In genomic region chr6:142886431-142887170, GRCh38 we compare ENCODE assay signal across 8 cellular contexts. TPM values are rescaled to one million over a fixed set of nuclear protein-coding genes. Genes with fewer than 3 reads are reported as not detected.
DNase-seq lines count a peak whose midpoint lies in the region; ATAC-seq and TF ChIP-seq lines count a peak whose summit lies in the region.

No MANE protein-coding gene starts in this region.

- H3K4me3 Mint-ChIP-seq in T-cell, result peak overlapping the region; percentile 6 to 58 (median 13)

- H3K4me1 ChIP-seq in skeletal muscle satellite cell (ENCODE audit: control insufficient read depth, insufficient read depth, low read length), result peaks cover 40% of the 10 kb centered on the region

- H3K36me3 ChIP-seq in skeletal muscle satellite cell (ENCODE audit: insufficient read depth, low read length), result no peaks in the 10 kb centered on the region

- CTCF ChIA-PET in T-cell (lab: Charles Lee), result interaction anchor here (0.5 to 1.7 kb wide), 9 partner anchors 11 to 1779 kb away, joined by 3 to 11 read pairs (median 4); no protein-coding TSS in a partner anchor

- H3K27ac Mint-ChIP-seq in T-cell, result peak overlapping the region; percentile 85 to 97

- peak; percentile 45 for TF ChIP-seq CTCF in fibroblast of the aortic adventitia (IDR thresholded peaks at IDR 0.05; ENCODE audit: insufficient read depth, low read length)

- H3K27me3 Mint-ChIP-seq in T-cell, result no peaks in the 10 kb centered on the region

- H3K9me3 Mint-ChIP-seq in T-cell, result peaks cover 0 to 6% (median 0%) of the 10 kb centered on the region in 3 donors

- H3K4me3 ChIP-seq in fibroblast of the aortic adventitia (ENCODE audit: low read depth, low read length) (no peak overlapping the region), skeletal muscle satellite cell (ENCODE audit: low read length) (no peak overlapping the region)

- POLR2A ChIA-PET in T-cell (lab: Charles Lee), result interaction anchor here (0.6 to 3.3 kb wide), 11 partner anchors 7 to 412 kb away, joined by 3 to 13 read pairs (median 4); partner anchors contain the start of gene HIVEP2 (in 1 of the 2)

- peak overlapping the region; percentile 75 for H3K9ac ChIP-seq in skeletal muscle satellite cell (ENCODE audit: low read depth, low read length)

- no peak overlapping the region for H3K4me2 ChIP-seq in skeletal muscle satellite cell (ENCODE audit: low read length)

- peaks cover 15% of the 10 kb centered on the region for H3K36me3 Mint-ChIP-seq in T-cell

- peaks cover 94 to 96% (median 95%) of the 10 kb centered on the region in 3 donors for H3K4me1 Mint-ChIP-seq in T-cell

- peak; percentile 61 for ATAC-seq in GM21360 (IDR thresholded peaks at IDR 0.05; ENCODE audit: unreplicated experiment)
- peak; percentile 83 for ATAC-seq in HG03521 (IDR thresholded peaks at IDR 0.05; ENCODE audit: unreplicated experiment)
- peak; percentile 30 to 56 (median 48) for ATAC-seq in T-cell (replicated peaks in 1 of 4)

- DNase-seq in NCI-H1105 treated with DMSO at 0.1 percent for 48 hours (lab: John Stamatoyannopoulos, UW) (peak; percentile 5), NCI-H1105 (lab: John Stamatoyannopoulos, UW) (no peak), T-cell (peak in 1 of 34 experiments; percentile 11), fibroblast of the aortic adventitia (ENCODE audit: low read depth) (peak; percentile 68), amygdala (lab: John Stamatoyannopoulos, UW) (no peak)

- no peaks in the 10 kb centered on the region for H3K9me3 ChIP-seq in skeletal muscle satellite cell (replicated peaks; ENCODE audit: low read length)

- H3K27me3 ChIP-seq in skeletal muscle satellite cell (ENCODE audit: control insufficient read depth, insufficient read depth, low read length), result no peaks in the 10 kb centered on the region

RNA-seq across cellular contexts. Expression of gene HIVEP2, which starts 58.4 kb away (rescaled TPM):
- 10 to 100 TPM; 71.4 to 81.4 (median 75.2) TPM for total RNA-seq in T-cell
- 11.5 and 23.1 TPM in 2 replicates for total RNA-seq in fibroblast of the aortic adventitia (ENCODE audit: low replicate concordance)
- total RNA-seq in skeletal muscle satellite cell (2012; rRNA removed), result 10.9 and 12.2 TPM in 2 replicates

Comparison
In these comparisons a context has a peak if more than half of its experiments do, and no peak if none do; other contexts are left out.
1. DNase-seq: peak in NCI-H1105 treated with DMSO at 0.1 percent for 48 hours (single experiment) and fibroblast of the aortic adventitia (single experiment); none in NCI-H1105 (single experiment) and amygdala (0 of 56).
2. Peak in every context shown above with its lines, with median percentiles within 50 percentile points of each other: ATAC-seq.